ENCODE assay signal across 22 cellular contexts in the genomic region with DNA sequence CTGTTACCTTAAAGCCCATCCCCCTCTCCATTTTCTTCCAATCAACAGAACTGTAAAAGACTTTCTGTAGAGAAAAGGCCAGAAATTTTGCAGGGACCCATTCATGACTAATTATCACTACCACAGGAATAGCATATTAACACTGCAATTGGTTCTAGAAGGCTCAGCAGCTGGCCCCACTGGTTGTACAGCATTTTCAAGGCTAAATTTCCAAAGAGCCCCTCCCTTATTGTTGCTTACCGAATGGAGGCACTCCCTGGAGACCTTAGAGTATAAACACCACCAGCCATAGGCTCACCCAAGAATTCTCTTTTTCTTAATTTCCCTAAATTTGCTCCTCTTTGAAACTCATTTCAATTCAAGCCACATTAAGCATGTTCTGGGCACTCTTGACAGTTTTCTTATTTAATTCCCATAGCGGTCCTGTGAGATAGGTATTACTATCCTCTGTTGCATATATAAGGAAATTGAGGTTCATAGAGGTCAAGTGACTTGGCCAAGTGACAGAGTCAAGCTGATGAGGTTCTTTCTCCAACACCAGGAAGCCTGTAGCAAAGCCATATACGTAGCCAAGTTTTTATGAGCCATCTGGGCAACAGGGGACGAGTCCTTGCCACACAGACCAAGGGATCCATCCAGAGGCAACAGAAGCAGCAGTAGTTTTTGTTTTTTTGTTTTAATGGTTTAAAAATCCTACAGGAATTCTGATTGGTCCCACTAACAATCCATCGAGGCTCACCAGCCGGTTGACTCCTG.
DNase-seq lines count a peak whose midpoint lies in the region; ATAC-seq and TF ChIP-seq lines count a peak whose summit lies in the region.
"Had no signal": no experiment of that assay in that cellular context is flagged by ENCODE, and none has a peak within 500 bp of the region (broad histone marks: within the 10 kb centered on the region; RNA-seq: fewer than 3 reads in every experiment).

No MANE protein-coding gene starts in this region.

- peaks cover 6% of the 10 kb centered on the region for H3K27me3 Mint-ChIP-seq in glutamatergic neuron (ENCODE audit: unreplicated experiment)
- H3K27me3 Mint-ChIP-seq in activated CD8-positive, alpha-beta memory T cell treated with anti-CD3 and anti-CD28 coated beads, Interleukin-2, amount 10 ng/mL, durations not matched to agents 7 days and 5 days = peaks cover 46% of the 10 kb centered on the region

- no peak for TF ChIP-seq POLR2A in right lobe of liver (IDR thresholded peaks at IDR 0.05)

- H3K9me3 Mint-ChIP-seq in glutamatergic neuron (ENCODE audit: unreplicated experiment) = peaks cover 6% of the 10 kb centered on the region
- H3K9me3 Mint-ChIP-seq in activated CD8-positive, alpha-beta memory T cell treated with anti-CD3 and anti-CD28 coated beads, Interleukin-2, amount 10 ng/mL, durations not matched to agents 7 days and 5 days (ENCODE audit: low read depth) = no peaks in the 10 kb centered on the region
- H3K9me3 Mint-ChIP-seq: stimulated activated memory B cell treated with anti-CD40 and anti-IgM and Interleukin-4, amounts not matched to agents 10 μg/mL and 1 μg/mL and 100 μg/mL, for 72 hours had no signal

- CTCF ChIA-PET in activated CD8-positive, alpha-beta memory T cell treated with anti-CD3 and anti-CD28 coated beads, Interleukin-2, amount 10 ng/mL, durations not matched to agents 7 days and 5 days (lab: Charles Lee) = interaction anchor here (1.2 kb wide), 2 partner anchors 13 to 26 kb away, joined by 3 read pairs; no protein-coding TSS in a partner anchor

- H3K4me3 Mint-ChIP-seq in glutamatergic neuron (ENCODE audit: unreplicated experiment) = no peak overlapping the region
- H3K4me3 Mint-ChIP-seq in activated CD8-positive, alpha-beta memory T cell treated with anti-CD3 and anti-CD28 coated beads, Interleukin-2, amount 10 ng/mL, durations not matched to agents 7 days and 5 days = no peak overlapping the region
- H3K4me3 Mint-ChIP-seq: stimulated activated memory B cell treated with anti-CD40 and anti-IgM and Interleukin-4, amounts not matched to agents 10 μg/mL and 1 μg/mL and 100 μg/mL, for 72 hours had no signal

- intact Hi-C loops in right lobe of liver (cut with DNase I) = no loop called here

- H3K36me3 Mint-ChIP-seq in glutamatergic neuron (ENCODE audit: unreplicated experiment) = no peaks in the 10 kb centered on the region
- H3K36me3 Mint-ChIP-seq in activated CD8-positive, alpha-beta memory T cell treated with anti-CD3 and anti-CD28 coated beads, Interleukin-2, amount 10 ng/mL, durations not matched to agents 7 days and 5 days = no peaks in the 10 kb centered on the region
- H3K36me3 Mint-ChIP-seq: stimulated activated memory B cell treated with anti-CD40 and anti-IgM and Interleukin-4, amounts not matched to agents 10 μg/mL and 1 μg/mL and 100 μg/mL, for 72 hours had no signal

- H3K4me1 ChIP-seq in subcutaneous abdominal adipose tissue (ENCODE audit: control insufficient read depth in 5 of 5, insufficient read depth in 5 of 5, low read length in 5 of 5) (peaks cover 0 to 43% (median 25%) of the 10 kb centered on the region in 5 donors), right lobe of liver (peaks cover 0 to 37% (median 6%) of the 10 kb centered on the region in 4 donors)
- H3K4me1 ChIP-seq: BLaER1, tibial artery had no signal

- DNase-seq in NCI-H1092 treated with DMSO at 0.1 percent for 48 hours (lab: John Stamatoyannopoulos, UW) (peak; percentile 43), NCI-H1092 (lab: John Stamatoyannopoulos, UW) (no peak), SK-N-MC (ENCODE audit: low read depth, low spot score) (no peak), glutamatergic neuron (no peak), right lobe of liver (no peak)
- no peak for DNase-seq in activated CD8-positive, alpha-beta memory T cell treated with anti-CD3 and anti-CD28 coated beads, Interleukin-2, amount 10 ng/mL, durations not matched to agents 7 days and 5 days
- no peak for DNase-seq in activated effector memory CD4-positive, alpha-beta T cell treated with Interleukin-2 at 50 U/mL for 16 hours
- DNase-seq: activated CD4-positive, alpha-beta T cell treated with anti-CD3 and anti-CD28 coated beads for 48 hours; activated CD8-positive, alpha-beta memory T cell treated with anti-CD3 and anti-CD28 coated beads, Interleukin-2, amount 50 U/mL, for 48 hours; activated gamma-delta T cell; amygdala; foreskin fibroblast; KG1; left cardiac atrium; midbrain; NCI-H1048; retina; stimulated activated CD4-positive, alpha-beta T cell treated with anti-CD3 and anti-CD28 coated beads, Interleukin-15, amount 100 ng/mL, for 24 hours; tibial artery had no signal

- peaks cover 50% of the 10 kb centered on the region for H3K4me1 Mint-ChIP-seq in glutamatergic neuron (ENCODE audit: low read depth, unreplicated experiment)
- no peaks in the 10 kb centered on the region for H3K4me1 Mint-ChIP-seq in activated CD8-positive, alpha-beta memory T cell treated with anti-CD3 and anti-CD28 coated beads, Interleukin-2, amount 10 ng/mL, durations not matched to agents 7 days and 5 days
- H3K4me1 Mint-ChIP-seq: stimulated activated memory B cell treated with anti-CD40 and anti-IgM and Interleukin-4, amounts not matched to agents 10 μg/mL and 1 μg/mL and 100 μg/mL, for 72 hours had no signal

- TF ChIP-seq CTCF in glutamatergic neuron (IDR thresholded peaks at IDR 0.05; ENCODE audit: partially characterized antibody, unreplicated experiment) = no peak
- no peak for TF ChIP-seq CTCF in right lobe of liver (IDR thresholded peaks at IDR 0.05)

- H3K9me3 ChIP-seq in SK-N-MC (ENCODE audit: low read depth, low read length) (no peaks in the 10 kb centered on the region), subcutaneous abdominal adipose tissue (ENCODE audit: control insufficient read depth in 5 of 5, low read length in 5 of 5) (no peaks in the 10 kb centered on the region), right lobe of liver (no peaks in the 10 kb centered on the region)
- H3K9me3 ChIP-seq: BLaER1, tibial artery had no signal

- 94% methylated on average over 4 of the region's 6 CpGs for WGBS in right lobe of liver (ENCODE audit: insufficient coverage, low coverage, low lambda C conversion rate, missing lambda C conversion rate)

- no peaks in the 10 kb centered on the region for H3K27me3 ChIP-seq in subcutaneous abdominal adipose tissue (ENCODE audit: control insufficient read depth in 5 of 5, insufficient read depth in 4 of 5, low read length in 5 of 5)
- no peaks in the 10 kb centered on the region for H3K27me3 ChIP-seq in right lobe of liver
- H3K27me3 ChIP-seq: BLaER1, tibial artery had no signal

- H3K36me3 ChIP-seq in SK-N-MC (ENCODE audit: insufficient read depth, low read length) (no peaks in the 10 kb centered on the region), subcutaneous abdominal adipose tissue (ENCODE audit: control insufficient read depth in 5 of 5, insufficient read depth in 5 of 5, low read length in 5 of 5) (no peaks in the 10 kb centered on the region), right lobe of liver (no peaks in the 10 kb centered on the region)
- H3K36me3 ChIP-seq: BLaER1, tibial artery had no signal

- H3K27ac ChIP-seq in SK-N-MC = peak overlapping the region; percentile 74; the same call in 1 of the 2 replicates
- peak overlapping the region; percentile 27 for H3K27ac ChIP-seq in subcutaneous abdominal adipose tissue (ENCODE audit: low read depth, low read length)
- no peak overlapping the region for H3K27ac ChIP-seq in right lobe of liver
- H3K27ac ChIP-seq: BLaER1, tibial artery had no signal

- H3K4me3 ChIP-seq in SK-N-MC (no peak overlapping the region), subcutaneous abdominal adipose tissue (ENCODE audit: low read depth in 1 of 5, low read length in 5 of 5) (no peak overlapping the region), right lobe of liver (no peak overlapping the region)
- H3K4me3 ChIP-seq: BLaER1, tibial artery had no signal

- H3K27ac Mint-ChIP-seq in glutamatergic neuron (ENCODE audit: unreplicated experiment) = peak overlapping the region; percentile 85
- no peak overlapping the region for H3K27ac Mint-ChIP-seq in activated CD8-positive, alpha-beta memory T cell treated with anti-CD3 and anti-CD28 coated beads, Interleukin-2, amount 10 ng/mL, durations not matched to agents 7 days and 5 days
- H3K27ac Mint-ChIP-seq: stimulated activated memory B cell treated with anti-CD40 and anti-IgM and Interleukin-4, amounts not matched to agents 10 μg/mL and 1 μg/mL and 100 μg/mL, for 72 hours had no signal

- ATAC-seq in right lobe of liver = no peak
- no peak for ATAC-seq in activated CD8-positive, alpha-beta memory T cell treated with anti-CD3 and anti-CD28 coated beads, Interleukin-2, amount 10 ng/mL, durations not matched to agents 7 days and 5 days
- ATAC-seq: stimulated activated memory B cell treated with anti-CD40 and anti-IgM and Interleukin-4, amounts not matched to agents 10 μg/mL and 1 μg/mL and 100 μg/mL, for 72 hours had no signal

- H3K9ac ChIP-seq in SK-N-MC (ENCODE audit: insufficient read length) = no peak overlapping the region
- H3K9ac ChIP-seq in subcutaneous abdominal adipose tissue (ENCODE audit: low read length in 5 of 5) = no peak overlapping the region
- H3K9ac ChIP-seq: BLaER1 had no signal

Comparison
In these comparisons a context has a peak if more than half of its experiments do, and no peak if none do; other contexts are left out.
1. H3K27ac ChIP-seq: peak in SK-N-MC (single experiment) and subcutaneous abdominal adipose tissue (single experiment); none in right lobe of liver (0 of 3).